Comparison of ENCODE assay signal across 1 cellular context in the genomic region with DNA sequence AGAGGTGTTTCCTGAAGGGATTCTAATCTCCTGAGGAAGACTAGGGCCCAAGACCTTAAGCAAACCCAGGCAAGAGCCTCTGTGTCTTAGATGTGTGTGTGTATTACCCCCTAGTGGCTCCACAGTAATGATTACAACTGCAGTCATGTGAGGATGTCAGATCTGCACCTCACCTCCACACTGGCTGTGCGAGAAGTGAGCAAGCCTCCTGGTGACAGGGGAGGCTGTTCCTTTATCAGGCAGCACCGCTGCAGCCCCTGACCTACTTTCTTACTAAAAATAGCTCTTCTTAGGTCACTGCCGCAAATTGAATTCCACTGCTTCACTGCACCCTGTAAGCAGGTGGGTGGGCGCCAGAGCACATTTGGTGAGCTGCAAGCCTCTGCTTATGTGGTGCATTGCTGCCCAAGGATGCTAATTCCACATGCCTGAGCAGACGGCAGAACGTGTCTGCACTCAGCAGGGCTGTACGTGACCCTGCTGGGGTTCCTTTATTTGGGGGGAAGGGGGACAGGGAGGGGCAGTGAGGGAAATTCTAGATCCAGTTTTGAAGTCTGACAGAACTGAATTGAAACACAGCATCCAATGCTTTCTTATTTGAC.
TF ChIP-seq lines count a peak whose summit lies in the region.

No MANE protein-coding gene starts in this region.

TF ChIP-seq in SK-N-SH treated with all-trans-retinoic acid at 6 μM for 48 hours, 23 proteins besides CTCF, POLR2A, EP300 and RAD21 (continued from another document):
- TF ChIP-seq PPARA (CRISPR knock-in tag; IDR thresholded peaks at IDR 0.05; ENCODE audit: borderline replicate concordance) (no peak), ZFP3 (CRISPR knock-in tag; IDR thresholded peaks at IDR 0.05) (no peak)
